10 cellular contexts compared by ENCODE assay signal in the genomic region with DNA sequence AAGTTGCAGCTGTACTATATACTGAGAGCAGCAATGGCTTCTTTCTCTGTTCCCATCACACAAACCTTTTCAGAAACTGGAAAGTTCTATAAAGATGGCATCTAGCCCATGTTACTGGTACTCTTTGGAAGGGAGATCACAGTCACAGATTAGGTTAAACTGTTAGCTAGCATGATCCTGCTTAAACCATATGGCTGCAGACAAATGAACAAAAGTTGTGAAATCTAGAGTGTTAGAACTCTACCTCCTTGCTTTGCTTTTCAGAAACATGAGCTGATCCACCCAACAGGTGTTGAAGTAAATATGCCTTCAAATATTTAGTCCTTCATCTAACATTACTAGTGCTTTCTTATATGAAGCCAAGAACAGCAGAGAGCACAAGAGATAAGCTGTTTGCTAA.
DNase-seq lines count a peak whose midpoint lies in the region; ATAC-seq and TF ChIP-seq lines count a peak whose summit lies in the region.
"Had no signal": no experiment of that assay in that cellular context is flagged by ENCODE, and none has a peak within 500 bp of the region (broad histone marks: within the 10 kb centered on the region; RNA-seq: fewer than 3 reads in every experiment).

No MANE protein-coding gene starts in this region.

- TF ChIP-seq POLR2A in body of pancreas (IDR thresholded peaks at IDR 0.05), result no peak

- intact Hi-C loops in heart right ventricle (cut with DNase I) (loop anchor here in 1 of 10 donors (5.0 to 10.0 kb wide), 2 partner anchors 102 to 214 kb away; partner anchors contain the start of gene SNRK), cardiac septum (cut with DNase I) (no loop called here), body of pancreas (cut with DNase I) (no loop called here), upper lobe of right lung (cut with DNase I) (no loop called here)

- no peak overlapping the region for H3K4me3 ChIP-seq in heart right ventricle
- no peak overlapping the region for H3K4me3 ChIP-seq in body of pancreas
- H3K4me3 ChIP-seq in lung, result no peak overlapping the region
- no peak overlapping the region for H3K4me3 ChIP-seq in upper lobe of right lung

- no peak for ATAC-seq in heart right ventricle
- peak; percentile 8 for ATAC-seq in body of pancreas
- ATAC-seq in lung (ENCODE audit: insufficient read depth, low FRiP score), result no peak
- no peak for ATAC-seq in upper lobe of right lung
- ATAC-seq in GM19023 (IDR thresholded peaks at IDR 0.05; ENCODE audit: unreplicated experiment), result no peak
- no peak for ATAC-seq in GM18511 (IDR thresholded peaks at IDR 0.05; ENCODE audit: unreplicated experiment)

- DNase-seq in heart right ventricle, result no peak
- no peak for DNase-seq in cardiac septum (ENCODE audit: low spot score)
- DNase-seq in body of pancreas, result no peak
- no peak for DNase-seq in lung (ENCODE audit: low spot score)
- DNase-seq in upper lobe of right lung, result no peak
- DNase-seq in G401 (ENCODE audit: low spot score), result no peak
- DNase-seq: NCI-H1105, NCI-H748 treated with DMSO at 0.1 percent for 48 hours had no signal

- no peaks in the 10 kb centered on the region for H3K27me3 ChIP-seq in heart right ventricle
- no peaks in the 10 kb centered on the region for H3K27me3 ChIP-seq in body of pancreas
- H3K27me3 ChIP-seq in lung (ENCODE audit: control insufficient read depth, insufficient read depth), result no peaks in the 10 kb centered on the region
- H3K27me3 ChIP-seq in upper lobe of right lung, result no peaks in the 10 kb centered on the region

- H3K27ac ChIP-seq in heart right ventricle (peak overlapping the region in 9 of 10 donors; percentile 67 to 93 (median 82)), body of pancreas (peak overlapping the region; percentile 80 to 92 (median 88)), lung (ENCODE audit: low read depth in 1 of 2, low read length in 1 of 2) (peak overlapping the region; percentile 24 to 28), upper lobe of right lung (peak overlapping the region; percentile 85)

- in situ Hi-C loops in G401 (cut with HindIII; ENCODE audit: low sequenced_read_pairs), result no loop called here

- H3K9me3 ChIP-seq in heart right ventricle (peaks cover 0 to 16% (median 0%) of the 10 kb centered on the region in 11 donors), body of pancreas (no peaks in the 10 kb centered on the region), lung (ENCODE audit: control insufficient read depth in 2 of 2, insufficient read depth in 1 of 2, low read length in 1 of 2) (no peaks in the 10 kb centered on the region), upper lobe of right lung (no peaks in the 10 kb centered on the region)

- TF ChIP-seq CTCF in heart right ventricle (IDR thresholded peaks at IDR 0.05), result no peak
- TF ChIP-seq CTCF in body of pancreas (IDR thresholded peaks at IDR 0.05), result no peak
- TF ChIP-seq CTCF in lung (IDR thresholded peaks at IDR 0.05; ENCODE audit: control extremely low read depth, extremely low read depth), result no peak
- TF ChIP-seq CTCF in upper lobe of right lung (IDR thresholded peaks at IDR 0.05), result no peak

- H3K4me1 ChIP-seq in heart right ventricle, result peaks cover 3 to 53% (median 34%) of the 10 kb centered on the region in 9 donors
- H3K4me1 ChIP-seq in body of pancreas, result peaks cover 57% of the 10 kb centered on the region
- H3K4me1 ChIP-seq in lung (ENCODE audit: control insufficient read depth in 2 of 2, insufficient read depth in 2 of 2, low read length in 2 of 2), result peaks cover 11 to 12% of the 10 kb centered on the region in 2 donors
- peaks cover 23% of the 10 kb centered on the region for H3K4me1 ChIP-seq in upper lobe of right lung

- no peaks in the 10 kb centered on the region for H3K36me3 ChIP-seq in heart right ventricle
- H3K36me3 ChIP-seq in body of pancreas (replicated peaks in 1 of 2; ENCODE audit: insufficient read depth in 1 of 2, low read depth in 2 of 2), result no peaks in the 10 kb centered on the region
- no peaks in the 10 kb centered on the region for H3K36me3 ChIP-seq in lung (ENCODE audit: control insufficient read depth in 2 of 2, insufficient read depth in 2 of 2, low read length in 2 of 2)
- H3K36me3 ChIP-seq in upper lobe of right lung, result no peaks in the 10 kb centered on the region

Comparison
In these comparisons a context has a peak if more than half of its experiments do, and no peak if none do; other contexts are left out.
1. H3K27ac ChIP-seq: peak in every context shown above with its lines; median percentile 88 in body of pancreas; 85 in upper lobe of right lung; 82 in heart right ventricle; 26 in lung.